ENCODE assay signal across 22 cellular contexts in genomic region chr5:127419858-127420257, GRCh38.
"Had no signal": no experiment of that assay in that cellular context is flagged by ENCODE, and none has a peak within 500 bp of the region (broad histone marks: within the 10 kb centered on the region; RNA-seq: fewer than 3 reads in every experiment).

No MANE protein-coding gene starts in this region.

- H3K27me3 ChIP-seq: breast epithelium had no signal

- H3K9me3 ChIP-seq: breast epithelium, MG63 had no signal

- DNase-seq: activated CD4-positive, alpha-beta memory T cell treated with anti-CD3 and anti-CD28 coated beads, Interleukin-2, amount 10 ng/mL, durations not matched to agents 7 days and 5 days; activated CD4-positive, alpha-beta T cell treated with anti-CD3 and anti-CD28 coated beads, Interleukin-2, amount 50 U/mL, for 1 hour; activated CD4-positive, CD25-positive, alpha-beta regulatory T cell; activated gamma-delta T cell treated with Interleukin-2 at 50 U/mL for 16 hours; activated naive CD4-positive, alpha-beta T cell treated with anti-CD3 and anti-CD28 coated beads, Interleukin-2, amount 10 ng/mL, durations not matched to agents 7 days and 5 days; activated naive CD8-positive, alpha-beta T cell treated with anti-CD3 and anti-CD28 coated beads for 36 hours; activated T-cell treated with anti-CD3 and anti-CD28 coated beads for 4 hours; activated T-cell treated with anti-CD3 and anti-CD28 coated beads, Interleukin-2, amount 50 U/mL, for 72 hours; MG63; MV-4-11; NCI-H1417 treated with DMSO at 0.1 percent for 48 hours; NCI-H2107; NCI-H510A; NCI-H526 treated with DMSO at 0.1 percent for 48 hours; PC-3; SHP77 treated with DMSO at 0.1 percent for 48 hours; T-cell; T-helper 2 cell; T1000 had no signal

- H3K27ac ChIP-seq: breast epithelium had no signal

- ATAC-seq: activated T-cell treated with anti-CD3 and anti-CD28 coated beads, Interleukin-2, amount 50 U/mL, for 72 hours; PC-3; T-cell had no signal

- H3K36me3 ChIP-seq: breast epithelium, MG63 had no signal

- FAIRE-seq: RCC 7860, TTC549 had no signal

- H3K4me1 ChIP-seq: breast epithelium had no signal

- H3K4me3 ChIP-seq: breast epithelium, MG63 had no signal
